Comparison of ENCODE assay signal across 8 cellular contexts in genomic region chr1:110606784-110607662, GRCh38. TPM values are rescaled to one million over a fixed set of nuclear protein-coding genes. Genes with fewer than 3 reads are reported as not detected.
A peak's percentile ranks its signal among the peaks of the same experiment; 100 is the strongest.
DNase-seq lines count a peak whose midpoint lies in the region; ATAC-seq and TF ChIP-seq lines count a peak whose summit lies in the region.

No MANE protein-coding gene starts in this region.

- CTCF ChIA-PET in activated naive CD4-positive, alpha-beta T cell treated with anti-CD3 and anti-CD28 coated beads, Interleukin-2, amount 10 ng/mL, durations not matched to agents 7 days and 5 days (lab: Charles Lee), result interaction anchor here (0.7 to 3.0 kb wide), 7 partner anchors 12 to 180 kb away, joined by 3 to 12 read pairs (median 4); no protein-coding TSS in a partner anchor

- peaks cover 73% of the 10 kb centered on the region for H3K27me3 Mint-ChIP-seq in activated naive CD4-positive, alpha-beta T cell treated with anti-CD3 and anti-CD28 coated beads, Interleukin-2, amount 10 ng/mL, durations not matched to agents 7 days and 5 days

- intact Hi-C loops in gastrocnemius medialis (cut with DNase I; ENCODE audit: low total_unique reads), result no loop called here

- peak overlapping the region; percentile 73 for H3K27ac Mint-ChIP-seq in activated naive CD4-positive, alpha-beta T cell treated with anti-CD3 and anti-CD28 coated beads, Interleukin-2, amount 10 ng/mL, durations not matched to agents 7 days and 5 days

- H3K4me1 Mint-ChIP-seq in activated naive CD4-positive, alpha-beta T cell treated with anti-CD3 and anti-CD28 coated beads, Interleukin-2, amount 10 ng/mL, durations not matched to agents 7 days and 5 days, result peaks cover 32% of the 10 kb centered on the region

- no peak for TF ChIP-seq POLR2A in gastrocnemius medialis (IDR thresholded peaks at IDR 0.05)

- peak overlapping the region; percentile 69 for H3K4me3 Mint-ChIP-seq in activated naive CD4-positive, alpha-beta T cell treated with anti-CD3 and anti-CD28 coated beads, Interleukin-2, amount 10 ng/mL, durations not matched to agents 7 days and 5 days

- no peak for TF ChIP-seq CTCF in gastrocnemius medialis (IDR thresholded peaks at IDR 0.05 in 4 of 5, conservative IDR thresholded peaks at IDR 0.05 in 1 of 5)

- in situ Hi-C loops in gastrocnemius medialis (cut with MboI; ENCODE audit: low sequenced_read_pairs in 4 of 4), result no loop called here

- H3K9me3 Mint-ChIP-seq in activated naive CD4-positive, alpha-beta T cell treated with anti-CD3 and anti-CD28 coated beads, Interleukin-2, amount 10 ng/mL, durations not matched to agents 7 days and 5 days, result no peaks in the 10 kb centered on the region

- peaks cover 6 to 13% of the 10 kb centered on the region in 2 donors for H3K4me1 ChIP-seq in gastrocnemius medialis

- peak; percentile 44 to 47 for ATAC-seq in gastrocnemius medialis
- no peak for ATAC-seq in HG03139 (IDR thresholded peaks at IDR 0.05; ENCODE audit: unreplicated experiment)
- no peak for ATAC-seq in GM21717 (IDR thresholded peaks at IDR 0.05; ENCODE audit: unreplicated experiment)

- peaks cover 3% of the 10 kb centered on the region for H3K36me3 Mint-ChIP-seq in activated naive CD4-positive, alpha-beta T cell treated with anti-CD3 and anti-CD28 coated beads, Interleukin-2, amount 10 ng/mL, durations not matched to agents 7 days and 5 days

- H3K27ac ChIP-seq in gastrocnemius medialis, result peak overlapping the region in 1 of 4 donors; percentile 55

- H3K4me3 ChIP-seq in iPS-11a (ENCODE audit: low read depth, low read length) (peak overlapping the region; percentile 56), gastrocnemius medialis (peak overlapping the region; percentile 60 to 80 (median 68))

- no peaks in the 10 kb centered on the region for H3K36me3 ChIP-seq in gastrocnemius medialis

- H3K9me3 ChIP-seq in gastrocnemius medialis, result no peaks in the 10 kb centered on the region

- peak; percentile 24 for DNase-seq in activated CD4-positive, alpha-beta T cell treated with anti-CD3 and anti-CD28 coated beads for 48 hours
- DNase-seq in activated CD4-positive, alpha-beta T cell treated with anti-CD3 and anti-CD28 coated beads for 1 hour, result no peak
- DNase-seq in activated naive CD4-positive, alpha-beta T cell treated with anti-CD3 and anti-CD28 coated beads, Interleukin-2, amount 10 ng/mL, durations not matched to agents 7 days and 5 days, result peak; percentile 42
- DNase-seq in gastrocnemius medialis (no peak), NAMALWA (ENCODE audit: low spot score) (no peak)

- peaks cover 13 to 44% (median 32%) of the 10 kb centered on the region in 3 donors for H3K27me3 ChIP-seq in gastrocnemius medialis

RNA-seq across cellular contexts. Expression of gene KCNA2, which starts 0.9 kb away (rescaled TPM):
- 1 to 10 TPM in 2 of 4 donors, under 1 TPM in 2; 0.31 to 2.9 (median 1.0) TPM for total RNA-seq in gastrocnemius medialis

Comparison
In these comparisons a context has a peak if more than half of its experiments do, and no peak if none do; other contexts are left out.
1. DNase-seq: peak in activated CD4-positive, alpha-beta T cell treated with anti-CD3 and anti-CD28 coated beads for 48 hours (single experiment) and activated naive CD4-positive, alpha-beta T cell treated with anti-CD3 and anti-CD28 coated beads, Interleukin-2, amount 10 ng/mL, durations not matched to agents 7 days and 5 days (single experiment); none in activated CD4-positive, alpha-beta T cell treated with anti-CD3 and anti-CD28 coated beads for 1 hour (single experiment), gastrocnemius medialis (0 of 2) and NAMALWA (single experiment).
2. ATAC-seq: peak in gastrocnemius medialis (2 of 2); none in HG03139 (single experiment) and GM21717 (single experiment).